ENCODE assay signal across 30 cellular contexts in the genomic region with DNA sequence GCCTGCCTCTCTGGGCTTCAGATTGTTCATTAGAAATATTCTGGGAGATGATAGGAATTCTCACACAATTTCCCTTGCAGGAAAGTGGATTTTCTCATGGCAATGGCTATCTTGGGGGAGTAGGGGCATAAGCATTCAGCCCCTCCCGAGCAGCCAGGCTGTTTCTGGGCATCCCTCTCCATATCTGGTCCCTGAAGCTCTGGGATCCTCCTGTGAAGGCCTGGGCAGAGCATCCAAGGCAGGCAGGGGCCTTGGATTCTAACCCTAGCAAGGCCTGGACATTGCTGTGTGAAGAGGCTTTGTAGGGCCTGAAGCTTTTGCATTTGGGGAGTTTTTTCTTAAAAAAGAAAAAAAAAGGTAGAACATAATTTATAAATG.
"Had no signal": no experiment of that assay in that cellular context is flagged by ENCODE, and none has a peak within 500 bp of the region (broad histone marks: within the 10 kb centered on the region; RNA-seq: fewer than 3 reads in every experiment).

No MANE protein-coding gene starts in this region.

- H3K27ac ChIP-seq: adrenal gland, body of pancreas, breast epithelium, KMS-11, RWPE1, VCaP had no signal

- H3K4me1 ChIP-seq: adrenal gland, body of pancreas, breast epithelium had no signal

- H3K4me3 ChIP-seq: adrenal gland, body of pancreas, breast epithelium had no signal

- H3K9me3 ChIP-seq: adrenal gland, body of pancreas, breast epithelium had no signal

- H3K36me3 ChIP-seq: adrenal gland, breast epithelium had no signal

- H3K27me3 ChIP-seq: adrenal gland, body of pancreas, breast epithelium had no signal

- DNase-seq: activated B cell treated with CpG ODN at 0.5 μM for 24 hours; activated CD4-positive, alpha-beta memory T cell treated with anti-CD3 and anti-CD28 coated beads for 36 hours; activated CD4-positive, alpha-beta T cell treated with anti-CD3 and anti-CD28 coated beads for 4 hours; activated CD4-positive, alpha-beta T cell treated with anti-CD3 and anti-CD28 coated beads, Interleukin-2, amount 50 U/mL, for 1 hour; activated CD4-positive, CD25-positive, alpha-beta regulatory T cell treated with anti-CD3 and anti-CD28 coated beads, Interleukin-2, amount 50 U/mL, for 72 hours; activated CD8-positive, alpha-beta memory T cell treated with anti-CD3 and anti-CD28 coated beads, Interleukin-2, amount 50 U/mL, for 4 hours; activated gamma-delta T cell treated with Interleukin-2 at 50 U/mL for 16 hours; activated naive CD4-positive, alpha-beta T cell treated with anti-CD3 and anti-CD28 coated beads for 36 hours; activated T-cell treated with anti-CD3 and anti-CD28 coated beads for 4 hours; activated T-cell treated with anti-CD3 and anti-CD28 coated beads, Interleukin-2, amount 50 U/mL, for 4 hours; adrenal gland; body of pancreas; MM.1S; NCI-H1105; NCI-H1417 treated with DMSO at 0.1 percent for 48 hours; NCI-H187 treated with DMSO at 0.1 percent for 48 hours; NCI-H2081 treated with DMSO at 0.1 percent for 48 hours; NCI-H510A; NCI-H748 treated with DMSO at 0.1 percent for 48 hours; NK-92 treated with Interleukin-12 subunit alpha and Interleukin-12 subunit beta, amount 100 ng/mL, for 24 hours; PC-3; SIG-M5; SW 1271; T-helper 1 cell; T-helper 2 cell; T-helper 9 cell had no signal
